11 cellular contexts compared by ENCODE assay signal in the genomic region with DNA sequence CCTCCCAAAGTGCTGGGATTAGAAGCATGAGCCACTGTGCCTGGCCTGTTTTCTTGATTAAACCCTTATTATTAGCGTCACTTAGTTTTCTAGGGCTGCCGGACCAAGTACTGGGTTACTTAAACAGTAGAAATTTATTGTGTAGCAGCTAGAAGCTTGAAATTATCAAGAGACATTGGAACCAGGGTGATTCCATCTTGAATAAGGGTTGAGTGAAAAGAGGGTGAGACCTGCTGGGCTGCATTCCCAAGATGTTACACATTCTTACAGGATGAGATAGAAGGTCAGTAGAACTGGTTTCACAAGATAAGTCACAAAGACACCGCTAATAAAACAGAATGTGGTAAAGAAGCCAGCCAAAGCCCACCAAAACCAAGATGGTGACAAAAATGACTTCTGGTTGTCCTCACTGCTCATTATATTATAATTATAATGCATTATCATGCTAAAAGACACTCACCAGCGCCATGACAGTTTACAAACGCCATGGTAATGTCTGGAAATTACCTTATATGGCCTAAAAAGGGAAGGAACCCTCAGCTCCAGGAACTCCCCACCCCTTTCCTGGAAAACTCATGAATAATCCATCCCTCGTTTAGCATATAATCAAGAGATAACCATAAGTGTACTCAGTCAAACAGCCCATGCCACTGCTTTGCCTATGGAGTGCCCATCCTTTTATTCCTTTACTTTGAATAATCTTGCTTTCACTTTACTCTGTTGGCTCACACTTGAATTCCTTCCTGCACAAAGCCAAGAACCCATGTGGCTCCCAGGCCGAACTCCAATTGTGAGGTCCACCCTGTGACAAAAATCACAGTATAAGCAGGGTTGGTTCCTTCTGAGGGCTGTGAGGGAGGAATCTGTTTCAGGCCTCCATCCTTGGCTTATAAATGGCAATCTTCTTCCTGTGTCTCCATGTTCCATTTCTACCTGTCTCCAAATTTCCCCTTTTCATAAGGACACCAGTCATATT. TPM values are rescaled to one million over a fixed set of nuclear protein-coding genes. Genes with fewer than 3 reads are reported as not detected.
DNase-seq lines count a peak whose midpoint lies in the region; ATAC-seq, FAIRE-seq and TF ChIP-seq lines count a peak whose summit lies in the region.
"Had no signal": no experiment of that assay in that cellular context is flagged by ENCODE, and none has a peak within 500 bp of the region (broad histone marks: within the 10 kb centered on the region; RNA-seq: fewer than 3 reads in every experiment).

No MANE protein-coding gene starts in this region.

- DNase-seq in Daoy (ENCODE audit: low read depth) (peak; percentile 45), RPMI7951 (ENCODE audit: low read depth) (peak; percentile 56), foreskin keratinocyte (peak; percentile 80 to 93), osteoblast (ENCODE audit: insufficient read length, low spot score, missing footprints) (no peak), NCI-H774 (lab: John Stamatoyannopoulos, UW) (no peak), HuH-7.5 (ENCODE audit: low spot score) (no peak), HTR-8/SVneo (ENCODE audit: insufficient read length, low spot score) (no peak)
- no peak for DNase-seq in activated CD4-positive, CD25-positive, alpha-beta regulatory T cell (lab: John Stamatoyannopoulos, UW)
- DNase-seq: central memory CD4-positive, alpha-beta T cell; NCI-H2081 treated with DMSO at 0.1 percent for 48 hours; occipital lobe had no signal

- H2AFZ ChIP-seq in osteoblast (ENCODE audit: low read length) = peak overlapping the region; percentile 43

- no peaks in the 10 kb centered on the region for H3K79me2 ChIP-seq in osteoblast (ENCODE audit: insufficient read depth, low read length)

- H4K20me1 ChIP-seq in osteoblast (ENCODE audit: insufficient read depth, low read length) = no peaks in the 10 kb centered on the region

- H3K27ac ChIP-seq in foreskin keratinocyte (peak overlapping the region; percentile 31), osteoblast (ENCODE audit: low read depth, low read length) (peak overlapping the region; percentile 48)

- H3K4me1 ChIP-seq in foreskin keratinocyte (peaks cover 28% of the 10 kb centered on the region), osteoblast (ENCODE audit: insufficient read depth, low read length) (peaks cover 58% of the 10 kb centered on the region)

- H3K27me3 ChIP-seq in foreskin keratinocyte (no peaks in the 10 kb centered on the region), osteoblast (ENCODE audit: insufficient read depth, low read length) (no peaks in the 10 kb centered on the region)

- H3K4me2 ChIP-seq in osteoblast (ENCODE audit: insufficient read depth, low read length) = peak overlapping the region; percentile 59

- no peaks in the 10 kb centered on the region for H3K36me3 ChIP-seq in osteoblast (ENCODE audit: insufficient read depth, low read length)

- ATAC-seq in foreskin keratinocyte = peak; percentile 96

- no peak for TF ChIP-seq CTCF in foreskin keratinocyte (conservative IDR thresholded peaks at IDR 0.05)
- TF ChIP-seq CTCF in osteoblast (IDR thresholded peaks at IDR 0.05; ENCODE audit: extremely low read depth, low read depth, low read length) = no peak

- no peaks in the 10 kb centered on the region for H3K9me3 ChIP-seq in osteoblast (ENCODE audit: low read depth, low read length)

- FAIRE-seq in HTR-8/SVneo (lab: Jason Lieb, UNC) = no peak

- H3K4me3 ChIP-seq in osteoblast (ENCODE audit: insufficient read depth, low read length) = no peak overlapping the region

RNA-seq across cellular contexts. Expression of a gene that starts 18.9 kb away (rescaled TPM):
- 476 and 490 TPM in 2 replicates for total RNA-seq in Daoy (2014; rRNA removed; shearing (Covaris generic))
- 328 and 354 TPM in 2 replicates for total RNA-seq in RPMI7951 (2014; rRNA removed; shearing (Covaris generic))
- total RNA-seq in foreskin keratinocyte (86.4 and 89.3 TPM in 2 replicates), osteoblast (1,825 and 2,074 TPM in 2 replicates)
- 29.5 and 32.3 TPM in 2 replicates for polyA plus RNA-seq in foreskin keratinocyte

Comparison
In these comparisons a context has a peak if more than half of its experiments do, and no peak if none do; other contexts are left out.
1. DNase-seq: peak in Daoy (single experiment), RPMI7951 (single experiment) and foreskin keratinocyte (2 of 2); none in osteoblast (single experiment), NCI-H774 (single experiment), HuH-7.5 (single experiment), activated CD4-positive, CD25-positive, alpha-beta regulatory T cell (0 of 4) and HTR-8/SVneo (single experiment).